Comparison of ENCODE assay signal across 1 cellular context in genomic region chr1:201127755-201128455, GRCh38.
TF ChIP-seq lines count a peak whose summit lies in the region.

No MANE protein-coding gene starts in this region.

TF ChIP-seq in HCT116, 20 proteins besides CTCF, POLR2A, EP300 and RAD21:
- TF ChIP-seq FOSL1 (IDR thresholded peaks at IDR 0.05; ENCODE audit: low read depth) (no peak), EZH2 (IDR thresholded peaks at IDR 0.05) (no peak), ZNF274 (IDR thresholded peaks at IDR 0.05; ENCODE audit: low read depth, low read length) (no peak), TCF7L2 (IDR thresholded peaks at IDR 0.05; ENCODE audit: borderline replicate concordance, extremely low read depth, insufficient read depth, insufficient read length) (no peak), SRF (IDR thresholded peaks at IDR 0.05; ENCODE audit: low read depth) (no peak), JUND (IDR thresholded peaks at IDR 0.05) (no peak), ATF3 (IDR thresholded peaks at IDR 0.05) (no peak), POLR2AphosphoS5 (IDR thresholded peaks at IDR 0.05; ENCODE audit: low read depth, low read length) (no peak), CBX3 (IDR thresholded peaks at IDR 0.05; ENCODE audit: low read depth) (no peak), SIN3A (IDR thresholded peaks at IDR 0.05; ENCODE audit: low read depth) (no peak), YY1 (IDR thresholded peaks at IDR 0.05; ENCODE audit: extremely low read depth, insufficient replicate concordance, low read depth, low read length) (no peak)
